1 cellular context compared by ENCODE assay signal in genomic region chr6:170237999-170238740, GRCh38.
TF ChIP-seq lines count a peak whose summit lies in the region.

No MANE protein-coding gene starts in this region.

TF ChIP-seq in HepG2, 621 proteins besides CTCF, POLR2A, EP300 and RAD21 (continued from another document):
- no peak for TF ChIP-seq AFF4 (CRISPR knock-in tag; IDR thresholded peaks at IDR 0.05)
